29 cellular contexts compared by ENCODE assay signal in the genomic region with DNA sequence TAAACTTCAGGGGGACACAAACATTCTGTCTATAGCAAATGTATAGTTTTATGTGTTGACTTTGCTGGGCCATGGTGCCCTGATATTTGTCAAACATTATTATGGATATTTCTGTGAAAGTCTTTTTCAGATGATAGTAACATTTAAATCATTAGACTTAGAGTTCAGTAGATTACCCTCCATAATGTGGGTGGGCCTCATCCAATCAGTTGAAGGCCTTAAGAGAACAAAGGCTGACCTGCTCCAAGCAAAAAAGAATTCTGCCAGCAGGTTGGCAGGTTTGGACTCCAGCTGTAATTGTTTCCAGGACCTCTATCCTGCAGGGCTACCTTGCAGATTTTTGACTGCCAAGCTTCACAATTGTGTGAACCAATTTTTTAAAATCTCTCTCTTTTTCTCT.
"Had no signal": no experiment of that assay in that cellular context is flagged by ENCODE, and none has a peak within 500 bp of the region (broad histone marks: within the 10 kb centered on the region; RNA-seq: fewer than 3 reads in every experiment).

No MANE protein-coding gene starts in this region.

- H3K4me1 ChIP-seq: suprapubic skin, testis, thyroid gland, tibial nerve, transverse colon, upper lobe of left lung, upper lobe of right lung, uterus had no signal

- H3K9me3 ChIP-seq: stomach, suprapubic skin, testis, thoracic aorta, thyroid gland, tibial artery, tibial nerve, transverse colon, upper lobe of left lung, upper lobe of right lung, uterus, vagina had no signal

- H3K4me3 Mint-ChIP-seq: stimulated activated effector memory CD8-positive, alpha-beta T cell treated with anti-CD3 and anti-CD28 coated beads, Interleukin-12 subunit alpha, Interleukin-12 subunit beta, amount 100 ng/mL, for 72 hours; stimulated activated memory B cell treated with anti-CD40 and anti-IgM and Interleukin-4, amounts not matched to agents 10 μg/mL and 1 μg/mL and 100 μg/mL, for 72 hours; stimulated activated naive B cell treated with anti-CD40 and anti-IgM and Interleukin-4, amounts not matched to agents 10 μg/mL and 1 μg/mL and 100 μg/mL, for 72 hours; stimulated activated naive CD8-positive, alpha-beta T cell treated with anti-CD3 and anti-CD28 coated beads, Interleukin-15, amount 100 ng/mL, for 72 hours; stimulated activated naive CD8-positive, alpha-beta T cell treated with anti-CD3 and anti-CD28 coated beads, Interleukin-15, Interleukin-2, amounts not matched to agents 100 ng/mL and 50 ng/mL, for 24 hours; type B pancreatic cell had no signal

- DNase-seq: stimulated activated CD4-positive, alpha-beta T cell treated with anti-CD3 and anti-CD28 coated beads, Interleukin-2, amount 100 ng/mL, for 48 hours; stimulated activated CD4-positive, alpha-beta T cell treated with anti-CD3 and anti-CD28 coated beads, Interleukin-4, amount 100 ng/mL, for 1 hour; stimulated activated CD4-positive, alpha-beta T cell treated with anti-CD3 and anti-CD28 coated beads, Interleukin-4, amount 100 ng/mL, for 24 hours; stimulated activated CD4-positive, alpha-beta T cell treated with anti-CD3 and anti-CD28 coated beads, Interleukin-4, amount 100 ng/mL, for 4 hours; stimulated activated CD8-positive, alpha-beta memory T cell treated with anti-CD3 and anti-CD28 coated beads, Interleukin-4, amount 100 ng/mL, for 48 hours; stimulated activated naive B cell treated with anti-CD40 and anti-IgM and Interleukin-4, amounts not matched to agents 10 μg/mL and 1 μg/mL and 100 μg/mL, for 72 hours; stimulated activated naive CD4-positive, alpha-beta T cell; stimulated activated naive CD4-positive, alpha-beta T cell treated with Interleukin-2 at 50 U/mL for 16 hours; stimulated activated naive CD8-positive, alpha-beta T cell treated with anti-CD3 and anti-CD28 coated beads, Interleukin-15, amount 100 ng/mL, for 72 hours; stimulated activated naive CD8-positive, alpha-beta T cell treated with anti-CD3 and anti-CD28 coated beads, Interleukin-15, Interleukin-2, amounts not matched to agents 100 U/mL and 50 U/mL, for 24 hours; stomach; substantia nigra; testis; thyroid gland; tibial artery; transverse colon; trophoblast cell; upper lobe of left lung; upper lobe of right lung; uterus had no signal

- H3K27ac ChIP-seq: stomach, suprapubic skin, testis, thoracic aorta, thyroid gland, tibial artery, tibial nerve, transverse colon, upper lobe of left lung, upper lobe of right lung, uterus, vagina had no signal

- ATAC-seq: stimulated activated effector memory CD8-positive, alpha-beta T cell treated with anti-CD3 and anti-CD28 coated beads, Interleukin-12 subunit alpha, Interleukin-12 subunit beta, amount 100 ng/mL, for 72 hours; stimulated activated memory B cell treated with anti-CD40 and anti-IgM and Interleukin-4, amounts not matched to agents 10 μg/mL and 1 μg/mL and 100 μg/mL, for 72 hours; stimulated activated naive B cell treated with anti-CD40 and anti-IgM and Interleukin-4, amounts not matched to agents 10 μg/mL and 1 μg/mL and 100 μg/mL, for 72 hours; stimulated activated naive CD8-positive, alpha-beta T cell treated with anti-CD3 and anti-CD28 coated beads, Interleukin-15, amount 100 ng/mL, for 72 hours; stimulated activated naive CD8-positive, alpha-beta T cell treated with anti-CD3 and anti-CD28 coated beads, Interleukin-15, Interleukin-2, amounts not matched to agents 100 U/mL and 50 U/mL, for 24 hours; upper lobe of right lung had no signal

- H3K4me3 ChIP-seq: stomach, suprapubic skin, testis, thoracic aorta, thyroid gland, tibial artery, tibial nerve, transverse colon, upper lobe of left lung, upper lobe of right lung, uterus, vagina had no signal

- H3K36me3 ChIP-seq: stomach, suprapubic skin, thoracic aorta, thyroid gland, tibial artery, tibial nerve, transverse colon, upper lobe of left lung, upper lobe of right lung, uterus, vagina had no signal

- H3K36me3 Mint-ChIP-seq: stimulated activated effector memory CD8-positive, alpha-beta T cell treated with anti-CD3 and anti-CD28 coated beads, Interleukin-12 subunit alpha, Interleukin-12 subunit beta, amount 100 ng/mL, for 72 hours; stimulated activated memory B cell treated with anti-CD40 and anti-IgM and Interleukin-4, amounts not matched to agents 10 μg/mL and 1 μg/mL and 100 μg/mL, for 72 hours; stimulated activated naive B cell treated with anti-CD40 and anti-IgM and Interleukin-4, amounts not matched to agents 10 μg/mL and 1 μg/mL and 100 μg/mL, for 72 hours; type B pancreatic cell had no signal

- H3K27ac Mint-ChIP-seq: stimulated activated effector memory CD8-positive, alpha-beta T cell treated with anti-CD3 and anti-CD28 coated beads, Interleukin-12 subunit alpha, Interleukin-12 subunit beta, amount 100 ng/mL, for 72 hours; stimulated activated memory B cell treated with anti-CD40 and anti-IgM and Interleukin-4, amounts not matched to agents 10 μg/mL and 1 μg/mL and 100 μg/mL, for 72 hours; stimulated activated naive B cell treated with anti-CD40 and anti-IgM and Interleukin-4, amounts not matched to agents 10 μg/mL and 1 μg/mL and 100 μg/mL, for 72 hours; stimulated activated naive CD8-positive, alpha-beta T cell treated with anti-CD3 and anti-CD28 coated beads, Interleukin-15, amount 100 ng/mL, for 72 hours; stimulated activated naive CD8-positive, alpha-beta T cell treated with anti-CD3 and anti-CD28 coated beads, Interleukin-15, Interleukin-2, amounts not matched to agents 100 ng/mL and 50 ng/mL, for 24 hours; type B pancreatic cell had no signal

- H3K4me1 Mint-ChIP-seq: stimulated activated effector memory CD8-positive, alpha-beta T cell treated with anti-CD3 and anti-CD28 coated beads, Interleukin-12 subunit alpha, Interleukin-12 subunit beta, amount 100 ng/mL, for 72 hours; stimulated activated memory B cell treated with anti-CD40 and anti-IgM and Interleukin-4, amounts not matched to agents 10 μg/mL and 1 μg/mL and 100 μg/mL, for 72 hours; stimulated activated naive B cell treated with anti-CD40 and anti-IgM and Interleukin-4, amounts not matched to agents 10 μg/mL and 1 μg/mL and 100 μg/mL, for 72 hours; stimulated activated naive CD8-positive, alpha-beta T cell treated with anti-CD3 and anti-CD28 coated beads, Interleukin-15, amount 100 ng/mL, for 72 hours had no signal

- FAIRE-seq: urothelium cell line had no signal

- H3K27me3 ChIP-seq: stomach, suprapubic skin, testis, thyroid gland, tibial artery, tibial nerve, transverse colon, upper lobe of left lung, upper lobe of right lung, uterus, vagina had no signal

- H3K27me3 Mint-ChIP-seq: stimulated activated memory B cell treated with anti-CD40 and anti-IgM and Interleukin-4, amounts not matched to agents 10 μg/mL and 1 μg/mL and 100 μg/mL, for 72 hours; stimulated activated naive B cell treated with anti-CD40 and anti-IgM and Interleukin-4, amounts not matched to agents 10 μg/mL and 1 μg/mL and 100 μg/mL, for 72 hours; stimulated activated naive CD8-positive, alpha-beta T cell treated with anti-CD3 and anti-CD28 coated beads, Interleukin-15, amount 100 ng/mL, for 72 hours; stimulated activated naive CD8-positive, alpha-beta T cell treated with anti-CD3 and anti-CD28 coated beads, Interleukin-15, Interleukin-2, amounts not matched to agents 100 ng/mL and 50 ng/mL, for 24 hours; type B pancreatic cell had no signal
